Comparison of ENCODE assay signal across 9 cellular contexts in the genomic region with DNA sequence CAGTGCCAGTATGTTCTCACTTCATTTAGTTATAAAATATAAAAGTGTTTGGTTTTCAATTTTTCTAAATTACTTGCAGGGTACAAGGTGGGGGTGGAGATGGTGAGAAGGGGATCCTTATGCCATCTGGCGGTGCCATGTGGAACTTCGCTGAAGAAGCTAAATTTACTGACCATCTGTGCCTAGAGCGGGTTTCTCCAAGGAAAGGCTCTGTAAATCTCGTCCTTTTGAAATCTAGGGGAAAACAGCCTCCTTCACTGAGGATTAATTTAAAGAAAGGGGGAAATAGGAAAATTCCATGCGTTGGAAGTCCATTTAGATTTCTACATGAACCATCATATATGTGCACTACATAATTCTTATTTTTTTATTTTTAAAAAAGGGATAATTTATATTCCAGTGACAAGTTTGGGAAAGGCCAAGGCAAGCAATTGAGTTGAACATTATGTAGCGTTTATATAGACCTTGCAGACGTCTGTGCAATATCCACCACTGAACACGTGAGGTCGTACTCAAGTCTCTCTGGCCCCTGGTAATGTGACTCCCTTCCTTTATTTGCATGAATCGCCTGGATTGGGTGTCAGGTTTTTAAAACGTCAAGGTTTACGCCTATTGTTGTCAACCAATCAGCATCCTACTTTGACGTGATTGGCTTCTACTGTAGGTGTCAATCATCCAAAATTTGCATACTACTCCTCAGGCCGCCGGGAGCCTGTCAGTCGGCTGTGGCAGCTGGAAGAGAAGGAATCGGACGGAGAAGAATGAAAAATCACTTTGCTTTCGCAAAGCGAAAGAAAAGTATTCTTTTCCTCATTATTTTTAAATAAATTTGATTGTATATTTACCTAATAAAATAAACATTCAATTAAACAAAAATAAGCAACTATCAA.
A peak's percentile ranks its signal among the peaks of the same experiment; 100 is the strongest.
DNase-seq lines count a peak whose midpoint lies in the region; ATAC-seq and TF ChIP-seq lines count a peak whose summit lies in the region.
"Had no signal": no experiment of that assay in that cellular context is flagged by ENCODE, and none has a peak within 500 bp of the region (broad histone marks: within the 10 kb centered on the region; RNA-seq: fewer than 3 reads in every experiment).

No MANE protein-coding gene starts in this region.

- H3K9ac ChIP-seq in iPS-18a (ENCODE audit: low read length) (no peak overlapping the region), smooth muscle cell (ENCODE audit: low read depth) (peak overlapping the region; percentile 81)
- H3K9ac ChIP-seq: BLaER1 had no signal

- no peaks in the 10 kb centered on the region for H3K9me3 ChIP-seq in adrenal gland (replicated peaks in 1 of 3)
- no peaks in the 10 kb centered on the region for H3K9me3 ChIP-seq in iPS-18a (ENCODE audit: control insufficient read depth, low read depth, low read length)
- no peaks in the 10 kb centered on the region for H3K9me3 ChIP-seq in smooth muscle cell (replicated peaks; ENCODE audit: low read depth)

- peaks cover 4% of the 10 kb centered on the region for H3K79me2 ChIP-seq in smooth muscle cell (ENCODE audit: low read depth)

- H3K4me2 ChIP-seq in smooth muscle cell = peak overlapping the region; percentile 98
- H3K4me2 ChIP-seq: BLaER1 had no signal

- H3K4me3 ChIP-seq in adrenal gland = no peak overlapping the region
- H3K4me3 ChIP-seq in iPS-18a (ENCODE audit: low read length) = peak overlapping the region; percentile 78
- H3K4me3 ChIP-seq in smooth muscle cell = peak overlapping the region; percentile 53
- H3K4me3 ChIP-seq: BLaER1 had no signal

- H3F3A ChIP-seq in smooth muscle cell (ENCODE audit: low read depth) = peaks cover 26% of the 10 kb centered on the region

- peak in 1 of 2 donors; percentile 42 for TF ChIP-seq POLR2A in adrenal gland (IDR thresholded peaks at IDR 0.05)

- POLR2A ChIA-PET in activated CD4-positive, alpha-beta T cell treated with anti-CD3 and anti-CD28 coated beads for 36 hours (lab: Charles Lee) = no interaction called here

- CTCF ChIA-PET in activated CD4-positive, alpha-beta T cell treated with anti-CD3 and anti-CD28 coated beads for 36 hours (lab: Charles Lee) = interaction anchor here (0.6 to 3.9 kb wide), 11 partner anchors 8 to 1308 kb away, joined by 3 to 25 read pairs (median 3); no protein-coding TSS in a partner anchor

- peak; percentile 71 for DNase-seq in activated CD4-positive, alpha-beta T cell treated with anti-CD3 and anti-CD28 coated beads for 36 hours
- no peak for DNase-seq in activated CD4-positive, alpha-beta T cell treated with anti-CD3 and anti-CD28 coated beads, Interleukin-2, amount 50 U/mL, for 1 hour
- peak; percentile 98 for DNase-seq in HT-29 (ENCODE audit: low spot score)
- peak; percentile 97 for DNase-seq in NCI-H524 treated with DMSO at 0.1 percent for 48 hours (lab: John Stamatoyannopoulos, UW)
- DNase-seq in adrenal gland = peak in 4 of 7 donors; percentile 23 to 74 (median 56)
- no peak for DNase-seq in smooth muscle cell (lab: John Stamatoyannopoulos, UW; ENCODE audit: unreplicated experiment)
- DNase-seq in effector CD8-positive, alpha-beta T cell (lab: John Stamatoyannopoulos, UW) = no peak

- peak overlapping the region; percentile 26 for H3K4me3 Mint-ChIP-seq in activated CD4-positive, alpha-beta T cell treated with anti-CD3 and anti-CD28 coated beads for 36 hours

- H2AFZ ChIP-seq in smooth muscle cell (ENCODE audit: low read depth) = no peak overlapping the region

- H3K36me3 ChIP-seq in adrenal gland (replicated peaks in 1 of 2) = no peaks in the 10 kb centered on the region
- H3K36me3 ChIP-seq in iPS-18a (ENCODE audit: control insufficient read depth, low read depth, low read length) = no peaks in the 10 kb centered on the region
- no peaks in the 10 kb centered on the region for H3K36me3 ChIP-seq in smooth muscle cell (ENCODE audit: low read depth)
- H3K36me3 ChIP-seq: BLaER1 had no signal

- TF ChIP-seq CTCF in adrenal gland (IDR thresholded peaks at IDR 0.05) (peak in 5 of 6 experiments; percentile 32 to 63 (median 54)), smooth muscle cell (IDR thresholded peaks at IDR 0.05; ENCODE audit: borderline replicate concordance, insufficient read depth, poor library complexity, severe bottlenecking) (peak; percentile 69)

- ATAC-seq in activated CD4-positive, alpha-beta T cell treated with anti-CD3 and anti-CD28 coated beads for 36 hours = peak; percentile 55

- H3K27me3 ChIP-seq in adrenal gland (peaks cover 70% of the 10 kb centered on the region), iPS-18a (ENCODE audit: control insufficient read depth, insufficient read depth, low read length) (peaks cover 73% of the 10 kb centered on the region), smooth muscle cell (ENCODE audit: low read depth) (peaks cover 5% of the 10 kb centered on the region)

- H3K9me3 Mint-ChIP-seq in activated CD4-positive, alpha-beta T cell treated with anti-CD3 and anti-CD28 coated beads for 36 hours (ENCODE audit: low read depth) = peaks cover 3% of the 10 kb centered on the region

- peaks cover 24% of the 10 kb centered on the region for H3K4me1 Mint-ChIP-seq in activated CD4-positive, alpha-beta T cell treated with anti-CD3 and anti-CD28 coated beads for 36 hours

- no peaks in the 10 kb centered on the region for H4K20me1 ChIP-seq in smooth muscle cell (ENCODE audit: low read depth)

- H3K27ac Mint-ChIP-seq in activated CD4-positive, alpha-beta T cell treated with anti-CD3 and anti-CD28 coated beads for 36 hours = no peak overlapping the region

- intact Hi-C loops in activated CD4-positive, alpha-beta T cell treated with anti-CD3 and anti-CD28 coated beads for 36 hours (cut with DNase I, micrococcal nuclease) = loop anchor here (1.0 to 10.0 kb wide), 9 partner anchors 128 to 1387 kb away; partner anchors contain the start of genes CYCS (in 1 of the 2), EVX1 (in 1 of the 2), HOXA9 (in 1 of the 2) and SKAP2 (in 1 of the 2)
- intact Hi-C loops in adrenal gland (cut with DNase I) = loop anchor here (5.0 to 10.0 kb wide), 3 partner anchors 288 to 600 kb away; no protein-coding TSS in a partner anchor

- H3K27ac ChIP-seq in adrenal gland (peak overlapping the region in 1 of 5 donors; percentile 2), iPS-18a (ENCODE audit: low read length) (no peak overlapping the region), smooth muscle cell (ENCODE audit: low read depth) (peak overlapping the region; percentile 89)
- H3K27ac ChIP-seq: BLaER1 had no signal

- peaks cover 40% of the 10 kb centered on the region for H3K27me3 Mint-ChIP-seq in activated CD4-positive, alpha-beta T cell treated with anti-CD3 and anti-CD28 coated beads for 36 hours

- WGBS in adrenal gland, 4 donors = 15 to 19% (median 16%) methylated on average over 20 of the region's 20 CpGs
- 1% methylated on average over 20 of the region's 20 CpGs for WGBS in smooth muscle cell (ENCODE audit: low lambda C conversion rate)

- H3K36me3 Mint-ChIP-seq in activated CD4-positive, alpha-beta T cell treated with anti-CD3 and anti-CD28 coated beads for 36 hours (ENCODE audit: low read depth) = peaks cover 2% of the 10 kb centered on the region

- H3K4me1 ChIP-seq in adrenal gland (replicated peaks in 1 of 2) (peaks cover 2 to 31% of the 10 kb centered on the region in 2 donors), iPS-18a (ENCODE audit: control insufficient read depth, low read depth, low read length) (peaks cover 44% of the 10 kb centered on the region), smooth muscle cell (ENCODE audit: low read depth) (peaks cover 38% of the 10 kb centered on the region)

Comparison
In these comparisons a context has a peak if more than half of its experiments do, and no peak if none do; other contexts are left out.
1. DNase-seq: peak in activated CD4-positive, alpha-beta T cell treated with anti-CD3 and anti-CD28 coated beads for 36 hours (single experiment), HT-29 (single experiment), NCI-H524 treated with DMSO at 0.1 percent for 48 hours (single experiment) and adrenal gland (4 of 7); none in activated CD4-positive, alpha-beta T cell treated with anti-CD3 and anti-CD28 coated beads, Interleukin-2, amount 50 U/mL, for 1 hour (single experiment), smooth muscle cell (single experiment) and effector CD8-positive, alpha-beta T cell (single experiment).
2. H3K4me3 ChIP-seq: peak in iPS-18a (single experiment) and smooth muscle cell (single experiment); none in adrenal gland (0 of 4).